Comparison of ENCODE assay signal across 8 cellular contexts in the genomic region with DNA sequence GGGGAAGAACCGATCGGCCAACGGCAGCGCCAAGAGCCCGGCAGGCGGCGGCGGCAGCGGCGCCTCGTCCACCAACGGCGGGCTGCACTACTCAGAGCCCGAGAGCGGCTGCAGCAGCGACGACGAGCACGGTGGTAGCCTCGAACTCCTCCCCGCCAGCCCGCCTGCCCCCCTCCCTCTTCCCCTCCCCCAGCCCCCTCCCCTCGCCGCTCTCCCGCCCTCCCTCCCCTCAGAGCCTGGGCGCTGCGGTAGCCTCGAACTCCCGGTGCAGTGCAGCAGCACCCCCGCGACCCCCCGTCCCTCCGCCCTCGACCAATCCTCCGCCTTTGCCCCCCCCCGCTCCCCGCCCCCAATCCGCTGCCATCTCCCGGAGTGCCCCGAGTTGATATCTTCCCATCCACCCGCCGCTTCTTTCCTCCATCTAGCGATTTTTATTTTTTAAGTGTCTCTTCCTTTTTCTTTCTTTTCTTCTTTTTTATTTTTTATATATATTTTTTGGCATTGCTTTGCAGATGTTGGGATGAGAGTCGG. TPM values are rescaled to one million over a fixed set of nuclear protein-coding genes. Genes with fewer than 3 reads are reported as not detected.
DNase-seq lines count a peak whose midpoint lies in the region; ATAC-seq and TF ChIP-seq lines count a peak whose summit lies in the region.

No MANE protein-coding gene starts in this region.

- H3K9ac ChIP-seq in HUES64 (ENCODE audit: low read depth, low read length) = peak overlapping the region; percentile 97

- H3K27me3 Mint-ChIP-seq in T-helper 1 cell treated with Interleukin-12 subunit alpha and Interleukin-12 subunit beta and Interleukin-4 antibody, amounts not matched to agents 30 μg/mL and 1 μg/mL, for 36 hours (ENCODE audit: low read depth) = no peaks in the 10 kb centered on the region

- peaks cover 14% of the 10 kb centered on the region for H3K4me1 Mint-ChIP-seq in T-helper 1 cell treated with Interleukin-12 subunit alpha and Interleukin-12 subunit beta and Interleukin-4 antibody, amounts not matched to agents 30 μg/mL and 1 μg/mL, for 36 hours (ENCODE audit: low read depth)

- intact Hi-C loops in lower lobe of right lung (cut with DNase I) = no loop called here

- under 1% methylated on average over 32 of the region's 44 CpGs for WGBS in HUES64

- H3K27ac Mint-ChIP-seq in T-helper 1 cell treated with Interleukin-12 subunit alpha and Interleukin-12 subunit beta and Interleukin-4 antibody, amounts not matched to agents 30 μg/mL and 1 μg/mL, for 36 hours = peak overlapping the region; percentile 87

- H3K27ac ChIP-seq in AG04450 (ENCODE audit: low read depth, low read length) (peak overlapping the region; percentile 89), HUES64 (ENCODE audit: low read depth, low read length) (peak overlapping the region; percentile 100), lower lobe of right lung (peak overlapping the region; percentile 97)

- DNase-seq in AG04450 (ENCODE audit: low read depth, low spot score) (no peak), GM13976 (ENCODE audit: low spot score) (peak; percentile 68), dermis microvascular lymphatic vessel endothelial cell (ENCODE audit: low read depth in 2 of 2) (peak; percentile 16 to 62), lower lobe of right lung (no peak), kidney tubule cell (ENCODE audit: low spot score) (no peak)
- peak; percentile 23 for DNase-seq in stimulated activated CD8-positive, alpha-beta memory T cell treated with anti-CD3 and anti-CD28 coated beads, Interleukin-7, amount 100 ng/mL, for 24 hours (ENCODE audit: low read depth)

- H3K4me3 ChIP-seq in AG04450 (ENCODE audit: low read depth, low read length) (peak overlapping the region; percentile 82), HUES64 (ENCODE audit: low read length) (peak overlapping the region; percentile 95), lower lobe of right lung (peak overlapping the region; percentile 79)

- peak; percentile 32 to 41 for ATAC-seq in lower lobe of right lung

- in situ Hi-C loops in GM13976 (cut with MboI; ENCODE audit: low sequenced_read_pairs, unreplicated experiment) = no loop called here

- no peaks in the 10 kb centered on the region for H3K27me3 ChIP-seq in AG04450 (ENCODE audit: control insufficient read depth, insufficient read depth, low read length)
- H3K27me3 ChIP-seq in HUES64 (ENCODE audit: insufficient read depth, low read length) = no peaks in the 10 kb centered on the region
- no peaks in the 10 kb centered on the region for H3K27me3 ChIP-seq in lower lobe of right lung (ENCODE audit: low read depth)

- H3K9me3 ChIP-seq in AG04450 (ENCODE audit: control insufficient read depth, insufficient read depth, low read length) (no peaks in the 10 kb centered on the region), HUES64 (ENCODE audit: insufficient read depth, low read depth, low read length) (no peaks in the 10 kb centered on the region), lower lobe of right lung (no peaks in the 10 kb centered on the region)

- H3K36me3 ChIP-seq in HUES64 (ENCODE audit: insufficient read depth, low read length) (peaks cover 16% of the 10 kb centered on the region), lower lobe of right lung (peaks cover 15% of the 10 kb centered on the region)

- H3K36me3 Mint-ChIP-seq in T-helper 1 cell treated with Interleukin-12 subunit alpha and Interleukin-12 subunit beta and Interleukin-4 antibody, amounts not matched to agents 30 μg/mL and 1 μg/mL, for 36 hours (ENCODE audit: low read depth) = peaks cover 9% of the 10 kb centered on the region

- no peak for TF ChIP-seq CTCF in AG04450 (IDR thresholded peaks at IDR 0.05; ENCODE audit: low read depth, low read length)
- TF ChIP-seq CTCF in GM13976 (IDR thresholded peaks at IDR 0.05; ENCODE audit: borderline replicate concordance, control extremely low read depth, extremely low read depth, insufficient read depth, missing control alignments) = no peak
- no peak for TF ChIP-seq CTCF in lower lobe of right lung (IDR thresholded peaks at IDR 0.05)

- peak overlapping the region; percentile 82 for H3K4me3 Mint-ChIP-seq in T-helper 1 cell treated with Interleukin-12 subunit alpha and Interleukin-12 subunit beta and Interleukin-4 antibody, amounts not matched to agents 30 μg/mL and 1 μg/mL, for 36 hours

- CTCF ChIA-PET in AG04450 (lab: Charles Lee) = interaction anchor here (0.6 kb wide), 1 partner anchor 63 kb away, joined by 3 read pairs; no protein-coding TSS in a partner anchor

- no peaks in the 10 kb centered on the region for H3K9me3 Mint-ChIP-seq in T-helper 1 cell treated with Interleukin-12 subunit alpha and Interleukin-12 subunit beta and Interleukin-4 antibody, amounts not matched to agents 30 μg/mL and 1 μg/mL, for 36 hours

- peaks cover 19% of the 10 kb centered on the region for H3K4me1 ChIP-seq in HUES64 (ENCODE audit: insufficient read depth, low read length)
- peaks cover 21% of the 10 kb centered on the region for H3K4me1 ChIP-seq in lower lobe of right lung

- POLR2A ChIA-PET in AG04450 (lab: Yijun Ruan, JAX) = interaction anchor here (0.7 kb wide), 2 partner anchors 22 to 809 kb away, joined by 3 read pairs; no protein-coding TSS in a partner anchor

RNA-seq across cellular contexts. Expression of a gene that starts 0.5 kb away (rescaled TPM):
- 33.8 and 39.2 TPM in 2 replicates for polyA plus RNA-seq in AG04450 (2011; rRNA removed)
- 54.7 and 57.0 TPM in 2 replicates for polyA minus RNA-seq in AG04450 (2011; rRNA and poly(A)+ RNA removed)
- 17.4 TPM for polyA plus RNA-seq in HUES64 (2013, experiment 1 of 2)
- 20.4 TPM for polyA plus RNA-seq in HUES64 (2013, experiment 2 of 2)
- total RNA-seq in dermis microvascular lymphatic vessel endothelial cell = 7.1 and 12.4 TPM in 2 replicates
- 52.3 TPM for total RNA-seq in lower lobe of right lung

Comparison
In these comparisons a context has a peak if more than half of its experiments do, and no peak if none do; other contexts are left out.
1. DNase-seq: peak in GM13976 (single experiment), dermis microvascular lymphatic vessel endothelial cell (2 of 2) and stimulated activated CD8-positive, alpha-beta memory T cell treated with anti-CD3 and anti-CD28 coated beads, Interleukin-7, amount 100 ng/mL, for 24 hours (single experiment); none in AG04450 (single experiment), lower lobe of right lung (single experiment) and kidney tubule cell (single experiment).
2. Peak in every context shown above with its lines, with median percentiles within 50 percentile points of each other: H3K27ac ChIP-seq and H3K4me3 ChIP-seq.